Comparison of ENCODE assay signal across 20 cellular contexts in genomic region chr9:4069457-4070162, GRCh38.
DNase-seq lines count a peak whose midpoint lies in the region; ATAC-seq, FAIRE-seq and TF ChIP-seq lines count a peak whose summit lies in the region.
"Had no signal": no experiment of that assay in that cellular context is flagged by ENCODE, and none has a peak within 500 bp of the region (broad histone marks: within the 10 kb centered on the region; RNA-seq: fewer than 3 reads in every experiment).

No MANE protein-coding gene starts in this region.

- H3K27ac ChIP-seq in body of pancreas: peak overlapping the region in 3 of 4 donors; percentile 11 to 60 (median 54)
- H3K27ac ChIP-seq in smooth muscle cell (ENCODE audit: low read depth): no peak overlapping the region
- H3K27ac ChIP-seq: C4-2B, PC-9 had no signal

- H3F3A ChIP-seq in smooth muscle cell (ENCODE audit: low read depth): no peaks in the 10 kb centered on the region

- no peaks in the 10 kb centered on the region for H3K79me2 ChIP-seq in smooth muscle cell (ENCODE audit: low read depth)

- DNase-seq in body of pancreas (no peak), left colon (no peak), smooth muscle cell (lab: John Stamatoyannopoulos, UW; ENCODE audit: unreplicated experiment) (no peak), NCI-H2196 treated with DMSO at 0.1 percent for 48 hours (lab: John Stamatoyannopoulos, UW; ENCODE audit: unreplicated experiment) (no peak), T-helper 9 cell (no peak), RCC 7860 (ENCODE audit: low spot score) (no peak)
- DNase-seq: HCEC 1CT; NCI-H1694; NCI-H2227 treated with DMSO at 0.1 percent for 48 hours; NCI-H774; PC-9; stimulated activated CD4-positive, alpha-beta T cell treated with anti-CD3 and anti-CD28 coated beads, Interleukin-1b, Interleukin-23, amount 100 ng/mL, for 48 hours; stimulated activated naive CD8-positive, alpha-beta T cell treated with anti-CD3 and anti-CD28 coated beads, Interleukin-15, Interleukin-2, amounts not matched to agents 100 U/mL and 50 U/mL, for 24 hours; T1000 had no signal

- H2AFZ ChIP-seq in smooth muscle cell (ENCODE audit: low read depth): no peak overlapping the region
- H2AFZ ChIP-seq: PC-9 had no signal

- H3K4me1 ChIP-seq in body of pancreas (peaks cover 31% of the 10 kb centered on the region), smooth muscle cell (ENCODE audit: low read depth) (peaks cover 32% of the 10 kb centered on the region)

- peak; percentile 63 for FAIRE-seq in G401.6 (lab: Jason Lieb, UNC)
- FAIRE-seq in RCC 7860 (lab: Jason Lieb, UNC): no peak
- FAIRE-seq: colon, GM12891, GM19239 had no signal

- H3K4me3 ChIP-seq in body of pancreas (no peak overlapping the region), smooth muscle cell (no peak overlapping the region)
- H3K4me3 ChIP-seq: PC-9 had no signal

- H3K27me3 ChIP-seq in body of pancreas (no peaks in the 10 kb centered on the region), smooth muscle cell (ENCODE audit: low read depth) (no peaks in the 10 kb centered on the region)

- TF ChIP-seq POLR2A in body of pancreas (IDR thresholded peaks at IDR 0.05): no peak

- WGBS in body of pancreas, 2 donors: 17 to 25% methylated on average over 3 of the region's 3 CpGs
- 35% methylated on average over 3 of the region's 3 CpGs for WGBS in smooth muscle cell (ENCODE audit: low lambda C conversion rate)

- H3K9ac ChIP-seq in smooth muscle cell (ENCODE audit: low read depth): no peak overlapping the region

- peak overlapping the region; percentile 57 for H3K4me2 ChIP-seq in smooth muscle cell
- H3K4me2 ChIP-seq: PC-9 had no signal

- ATAC-seq in body of pancreas (no peak), left colon (peak; percentile 42)
- ATAC-seq: activated CD4-positive, CD25-positive, alpha-beta regulatory T cell treated with anti-CD3 and anti-CD28 coated beads, Interleukin-2, amount 50 U/mL, for 24 hours; stimulated activated naive CD8-positive, alpha-beta T cell treated with anti-CD3 and anti-CD28 coated beads, Interleukin-15, Interleukin-2, amounts not matched to agents 100 U/mL and 50 U/mL, for 24 hours had no signal

- TF ChIP-seq CTCF in body of pancreas (IDR thresholded peaks at IDR 0.05) (no peak), smooth muscle cell (IDR thresholded peaks at IDR 0.05; ENCODE audit: borderline replicate concordance, insufficient read depth, poor library complexity, severe bottlenecking) (no peak)

- H3K9me3 ChIP-seq in body of pancreas: no peaks in the 10 kb centered on the region
- H3K9me3 ChIP-seq in smooth muscle cell (replicated peaks; ENCODE audit: low read depth): no peaks in the 10 kb centered on the region

- intact Hi-C loops in body of pancreas (cut with DNase I) (no loop called here), left colon (cut with DNase I, micrococcal nuclease) (loop anchor here in 1 of 2 donors (10.0 kb wide), 1 partner anchor 155 kb away; no protein-coding TSS in a partner anchor)

- H3K36me3 ChIP-seq in body of pancreas (replicated peaks in 1 of 2; ENCODE audit: insufficient read depth in 1 of 2, low read depth in 2 of 2): no peaks in the 10 kb centered on the region
- H3K36me3 ChIP-seq in smooth muscle cell (ENCODE audit: low read depth): no peaks in the 10 kb centered on the region

- H4K20me1 ChIP-seq in smooth muscle cell (ENCODE audit: low read depth): no peaks in the 10 kb centered on the region
